1 cellular context compared by ENCODE assay signal in genomic region chr2:96601382-96602292, GRCh38.
TF ChIP-seq lines count a peak whose summit lies in the region.

No MANE protein-coding gene starts in this region.

TF ChIP-seq in IMR-90, 13 proteins besides CTCF, POLR2A, EP300 and RAD21:
- TF ChIP-seq RCOR1 (IDR thresholded peaks at IDR 0.05; ENCODE audit: insufficient replicate concordance, low read length) = no peak
- TF ChIP-seq FOS (IDR thresholded peaks at IDR 0.05; ENCODE audit: low read depth, low read length) = no peak
- no peak for TF ChIP-seq MAFK (IDR thresholded peaks at IDR 0.05; ENCODE audit: low read depth, low read length)
- TF ChIP-seq NFE2L2 (IDR thresholded peaks at IDR 0.05; ENCODE audit: low read depth, low read length) = no peak
- no peak for TF ChIP-seq MAZ (IDR thresholded peaks at IDR 0.05; ENCODE audit: borderline replicate concordance, low read depth, low read length)
- TF ChIP-seq BHLHE40 (IDR thresholded peaks at IDR 0.05; ENCODE audit: low read depth, low read length) = no peak
- TF ChIP-seq SMC3 (IDR thresholded peaks at IDR 0.05; ENCODE audit: low read depth, low read length) = no peak
- TF ChIP-seq MXI1 (IDR thresholded peaks at IDR 0.05; ENCODE audit: borderline replicate concordance, low read depth, low read length) = no peak
- TF ChIP-seq CHD1 (IDR thresholded peaks at IDR 0.05; ENCODE audit: low read depth, low read length) = no peak
